19 cellular contexts compared by ENCODE assay signal in genomic region chr1:184423649-184424048, GRCh38.
"Had no signal": no experiment of that assay in that cellular context is flagged by ENCODE, and none has a peak within 500 bp of the region (broad histone marks: within the 10 kb centered on the region; RNA-seq: fewer than 3 reads in every experiment).

No MANE protein-coding gene starts in this region.

- H3K4me3 ChIP-seq: heart left ventricle, right atrium auricular region, sigmoid colon, skin epidermis, upper lobe of left lung, uterus had no signal

- H3K9me3 ChIP-seq: heart left ventricle, right atrium auricular region, sigmoid colon, upper lobe of left lung, uterus had no signal

- H3K27ac Mint-ChIP-seq: memory B cell, naive B cell, nephron had no signal

- H3K9me3 Mint-ChIP-seq: nephron had no signal

- H3K27ac ChIP-seq: heart left ventricle, right atrium auricular region, sigmoid colon, upper lobe of left lung, uterus had no signal

- FAIRE-seq: colon, islet of Langerhans had no signal

- H3K4me3 Mint-ChIP-seq: memory B cell, nephron had no signal

- H3K27me3 ChIP-seq: heart left ventricle, right atrium auricular region, sigmoid colon, upper lobe of left lung, uterus had no signal

- H3K36me3 ChIP-seq: heart left ventricle, right atrium auricular region, sigmoid colon, upper lobe of left lung, uterus had no signal

- H3K36me3 Mint-ChIP-seq: memory B cell, naive B cell had no signal

- ATAC-seq: heart left ventricle, left lobe of liver had no signal

- DNase-seq: cerebellar nuclear complex; dermis blood vessel endothelial cell; erythroblast; foreskin melanocyte; heart left ventricle; hypothalamus; naive B cell; sigmoid colon; stimulated activated CD4-positive, alpha-beta T cell treated with anti-CD3 and anti-CD28 coated beads, Interleukin-2, amount 100 ng/mL, for 48 hours; stimulated activated naive CD4-positive, alpha-beta T cell treated with Interleukin-2 at 50 U/mL for 16 hours; upper lobe of left lung; uterus had no signal
